ENCODE assay signal across 2 cellular contexts in the genomic region with DNA sequence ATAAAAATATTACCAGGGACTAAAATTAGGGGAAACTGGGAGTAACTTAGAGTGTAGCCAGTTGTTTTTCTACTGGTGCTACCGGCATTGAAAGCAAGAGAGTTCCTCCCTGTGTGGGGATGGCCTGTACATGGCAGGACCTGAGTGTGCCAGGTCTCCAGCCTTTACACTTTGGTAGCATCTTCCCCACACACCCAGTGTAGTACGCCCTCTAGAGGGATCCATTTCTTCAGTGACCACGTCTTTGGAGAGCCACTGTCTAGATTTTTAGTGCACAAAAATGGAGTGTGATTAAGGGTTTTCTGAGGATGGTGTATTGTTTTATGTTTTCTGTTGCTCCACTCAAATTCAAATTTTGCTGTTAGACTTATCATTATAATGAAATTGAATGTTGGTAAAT.
TF ChIP-seq lines count a peak whose summit lies in the region.

No MANE protein-coding gene starts in this region.

TF ChIP-seq in IMR-90, 13 proteins besides CTCF, POLR2A, EP300 and RAD21 (continued from another document):
- no peak for TF ChIP-seq RCOR1 (IDR thresholded peaks at IDR 0.05; ENCODE audit: insufficient replicate concordance, low read length)
- TF ChIP-seq MAZ (IDR thresholded peaks at IDR 0.05; ENCODE audit: borderline replicate concordance, low read depth, low read length), result no peak
- TF ChIP-seq MXI1 (IDR thresholded peaks at IDR 0.05; ENCODE audit: borderline replicate concordance, low read depth, low read length), result no peak
- TF ChIP-seq, protein P1, sequence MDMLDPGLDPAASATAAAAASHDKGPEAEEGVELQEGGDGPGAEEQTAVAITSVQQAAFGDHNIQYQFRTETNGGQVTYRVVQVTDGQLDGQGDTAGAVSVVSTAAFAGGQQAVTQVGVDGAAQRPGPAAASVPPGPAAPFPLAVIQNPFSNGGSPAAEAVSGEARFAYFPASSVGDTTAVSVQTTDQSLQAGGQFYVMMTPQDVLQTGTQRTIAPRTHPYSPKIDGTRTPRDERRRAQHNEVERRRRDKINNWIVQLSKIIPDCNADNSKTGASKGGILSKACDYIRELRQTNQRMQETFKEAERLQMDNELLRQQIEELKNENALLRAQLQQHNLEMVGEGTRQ (IDR thresholded peaks at IDR 0.05; ENCODE audit: low read depth, low read length), result no peak
- no peak for TF ChIP-seq RFX5 (IDR thresholded peaks at IDR 0.05; ENCODE audit: low read depth, low read length)
TF ChIP-seq in IMR-90: peak in this region for 0.

TF ChIP-seq in HepG2, 621 proteins besides CTCF, POLR2A, EP300 and RAD21 (continued from another document):
- TF ChIP-seq, protein P2, sequence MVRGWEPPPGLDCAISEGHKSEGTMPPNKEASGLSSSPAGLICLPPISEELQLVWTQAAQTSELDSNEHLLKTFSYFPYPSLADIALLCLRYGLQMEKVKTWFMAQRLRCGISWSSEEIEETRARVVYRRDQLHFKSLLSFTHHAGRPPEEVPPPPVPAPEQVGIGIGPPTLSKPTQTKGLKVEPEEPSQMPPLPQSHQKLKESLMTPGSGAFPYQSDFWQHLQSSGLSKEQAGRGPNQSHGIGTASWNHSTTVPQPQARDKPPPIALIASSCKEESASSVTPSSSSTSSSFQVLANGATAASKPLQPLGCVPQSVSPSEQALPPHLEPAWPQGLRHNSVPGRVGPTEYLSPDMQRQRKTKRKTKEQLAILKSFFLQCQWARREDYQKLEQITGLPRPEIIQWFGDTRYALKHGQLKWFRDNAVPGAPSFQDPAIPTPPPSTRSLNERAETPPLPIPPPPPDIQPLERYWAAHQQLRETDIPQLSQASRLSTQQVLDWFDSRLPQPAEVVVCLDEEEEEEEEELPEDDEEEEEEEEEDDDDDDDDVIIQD (CRISPR knock-in tag; IDR thresholded peaks at IDR 0.05; ENCODE audit: low read depth), result peak; percentile 45; the same call in 1 of the 2 replicates
- TF ChIP-seq ZNF644 (CRISPR knock-in tag; IDR thresholded peaks at IDR 0.05; ENCODE audit: low read depth), result peak; percentile 29; the same call in 1 of the 2 replicates
- TF ChIP-seq ONECUT2 (CRISPR knock-in tag; IDR thresholded peaks at IDR 0.05), result no peak
- TF ChIP-seq TAF1 (CRISPR knock-in tag; IDR thresholded peaks at IDR 0.05), result no peak
- TF ChIP-seq SMC3 (IDR thresholded peaks at IDR 0.05; ENCODE audit: low read length), result peak; percentile 50; the same call in 1 of the 2 replicates
- no peak for TF ChIP-seq SP140L (CRISPR knock-in tag; IDR thresholded peaks at IDR 0.05; ENCODE audit: borderline replicate concordance)
- no peak for TF ChIP-seq NFKB2 (CRISPR knock-in tag; IDR thresholded peaks at IDR 0.05; ENCODE audit: borderline replicate concordance)
- TF ChIP-seq, protein P3, sequence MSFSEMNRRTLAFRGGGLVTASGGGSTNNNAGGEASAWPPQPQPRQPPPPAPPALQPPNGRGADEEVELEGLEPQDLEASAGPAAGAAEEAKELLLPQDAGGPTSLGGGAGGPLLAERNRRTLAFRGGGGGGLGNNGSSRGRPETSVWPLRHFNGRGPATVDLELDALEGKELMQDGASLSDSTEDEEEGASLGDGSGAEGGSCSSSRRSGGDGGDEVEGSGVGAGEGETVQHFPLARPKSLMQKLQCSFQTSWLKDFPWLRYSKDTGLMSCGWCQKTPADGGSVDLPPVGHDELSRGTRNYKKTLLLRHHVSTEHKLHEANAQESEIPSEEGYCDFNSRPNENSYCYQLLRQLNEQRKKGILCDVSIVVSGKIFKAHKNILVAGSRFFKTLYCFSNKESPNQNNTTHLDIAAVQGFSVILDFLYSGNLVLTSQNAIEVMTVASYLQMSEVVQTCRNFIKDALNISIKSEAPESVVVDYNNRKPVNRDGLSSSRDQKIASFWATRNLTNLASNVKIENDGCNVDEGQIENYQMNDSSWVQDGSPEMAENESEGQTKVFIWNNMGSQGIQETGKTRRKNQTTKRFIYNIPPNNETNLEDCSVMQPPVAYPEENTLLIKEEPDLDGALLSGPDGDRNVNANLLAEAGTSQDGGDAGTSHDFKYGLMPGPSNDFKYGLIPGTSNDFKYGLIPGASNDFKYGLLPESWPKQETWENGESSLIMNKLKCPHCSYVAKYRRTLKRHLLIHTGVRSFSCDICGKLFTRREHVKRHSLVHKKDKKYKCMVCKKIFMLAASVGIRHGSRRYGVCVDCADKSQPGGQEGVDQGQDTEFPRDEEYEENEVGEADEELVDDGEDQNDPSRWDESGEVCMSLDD (CRISPR knock-in tag; IDR thresholded peaks at IDR 0.05; ENCODE audit: borderline replicate concordance), result no peak
- peak; percentile 72 for TF ChIP-seq STAG1 (CRISPR knock-in tag; IDR thresholded peaks at IDR 0.05)
- TF ChIP-seq ZFP1 (CRISPR knock-in tag; IDR thresholded peaks at IDR 0.05), result peak; percentile 34; the same call in 1 of the 2 replicates
- TF ChIP-seq, protein P4, sequence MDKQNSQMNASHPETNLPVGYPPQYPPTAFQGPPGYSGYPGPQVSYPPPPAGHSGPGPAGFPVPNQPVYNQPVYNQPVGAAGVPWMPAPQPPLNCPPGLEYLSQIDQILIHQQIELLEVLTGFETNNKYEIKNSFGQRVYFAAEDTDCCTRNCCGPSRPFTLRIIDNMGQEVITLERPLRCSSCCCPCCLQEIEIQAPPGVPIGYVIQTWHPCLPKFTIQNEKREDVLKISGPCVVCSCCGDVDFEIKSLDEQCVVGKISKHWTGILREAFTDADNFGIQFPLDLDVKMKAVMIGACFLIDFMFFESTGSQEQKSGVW (CRISPR knock-in tag; IDR thresholded peaks at IDR 0.05; ENCODE audit: borderline replicate concordance), result no peak
- peak; percentile 40; the same call in 1 of the 2 replicates for TF ChIP-seq ZMYM4 (CRISPR knock-in tag; IDR thresholded peaks at IDR 0.05)
